8 cellular contexts compared by ENCODE assay signal in genomic region chr11:95337972-95338429, GRCh38.
DNase-seq lines count a peak whose midpoint lies in the region; ATAC-seq, FAIRE-seq and TF ChIP-seq lines count a peak whose summit lies in the region.

No MANE protein-coding gene starts in this region.

- H3K27ac Mint-ChIP-seq in naive thymus-derived CD4-positive, alpha-beta T cell: no peak overlapping the region

- H2AFZ ChIP-seq in PC-9: no peak overlapping the region

- TF ChIP-seq POLR2A in GM12892 (IDR thresholded peaks at IDR 0.05; ENCODE audit: low read depth, low read length): no peak

- no peak overlapping the region for H3K4me3 Mint-ChIP-seq in naive thymus-derived CD4-positive, alpha-beta T cell

- no peaks in the 10 kb centered on the region for H3K27me3 ChIP-seq in naive thymus-derived CD4-positive, alpha-beta T cell (ENCODE audit: control insufficient read depth in 2 of 2, insufficient read depth in 2 of 2, low read length in 2 of 2)
- no peaks in the 10 kb centered on the region for H3K27me3 ChIP-seq in PC-9 (ENCODE audit: insufficient read depth, low read depth)

- H4K20me1 ChIP-seq in PC-9 (ENCODE audit: insufficient read depth): no peaks in the 10 kb centered on the region

- H3K9me3 Mint-ChIP-seq in naive thymus-derived CD4-positive, alpha-beta T cell: no peaks in the 10 kb centered on the region

- ATAC-seq in HG02840 (IDR thresholded peaks at IDR 0.05; ENCODE audit: low FRiP score, unreplicated experiment): peak; percentile 25
- peak; percentile 36 for ATAC-seq in naive thymus-derived CD4-positive, alpha-beta T cell
- no peak for ATAC-seq in GM19328 (IDR thresholded peaks at IDR 0.05; ENCODE audit: unreplicated experiment)

- H3K79me2 ChIP-seq in PC-9 (ENCODE audit: low read depth): no peaks in the 10 kb centered on the region

- H3K36me3 ChIP-seq in naive thymus-derived CD4-positive, alpha-beta T cell (ENCODE audit: control insufficient read depth in 2 of 3, insufficient read depth in 3 of 3, low read length in 3 of 3): no peaks in the 10 kb centered on the region
- no peaks in the 10 kb centered on the region for H3K36me3 ChIP-seq in PC-9 (ENCODE audit: low read depth)

- peak overlapping the region; percentile 66 for H3K27ac ChIP-seq in caudate nucleus (ENCODE audit: low read depth, low read length)
- no peak overlapping the region for H3K27ac ChIP-seq in naive thymus-derived CD4-positive, alpha-beta T cell (ENCODE audit: low read depth, low read length)
- H3K27ac ChIP-seq in PC-9: no peak overlapping the region

- no peaks in the 10 kb centered on the region for H3F3A ChIP-seq in PC-9 (ENCODE audit: insufficient read depth, low read depth)

- TF ChIP-seq CTCF in PC-9 (conservative IDR thresholded peaks at IDR 0.05): no peak

- DNase-seq in GM12892 (ENCODE audit: insufficient read length) (no peak), caudate nucleus (lab: John Stamatoyannopoulos, UW) (no peak), NCI-H748 (lab: John Stamatoyannopoulos, UW; ENCODE audit: unreplicated experiment) (no peak), posterior cingulate gyrus (no peak), PC-9 (no peak)
- DNase-seq in naive thymus-derived CD4-positive, alpha-beta T cell: peak in 1 of 9 donors; percentile 0

- peaks cover 0 to 2% (median 0%) of the 10 kb centered on the region in 5 donors for H3K36me3 Mint-ChIP-seq in naive thymus-derived CD4-positive, alpha-beta T cell

- POLR2A ChIA-PET in naive thymus-derived CD4-positive, alpha-beta T cell (lab: Charles Lee): interaction anchor here (0.7 to 3.4 kb wide), 7 partner anchors 8 to 106 kb away, joined by 3 to 15 read pairs (median 3); partner anchors contain the start of gene SESN3
- POLR2A ChIA-PET in PC-9 (lab: Charles Lee; ENCODE audit: unreplicated experiment): no interaction called here

- intact Hi-C loops in naive thymus-derived CD4-positive, alpha-beta T cell (cut with micrococcal nuclease): loop anchor here (1.0 to 5.0 kb wide), 5 partner anchors 86 to 373 kb away; partner anchors contain the start of gene SESN3 (in 2 of the 2)
- intact Hi-C loops in posterior cingulate gyrus (cut with DNase I): loop anchor here (10.0 kb wide), 1 partner anchor 83 kb away; no protein-coding TSS in a partner anchor
- intact Hi-C loops in PC-9 (cut with micrococcal nuclease; ENCODE audit: unreplicated experiment): no loop called here

- no peak overlapping the region for H3K4me2 ChIP-seq in PC-9

- CTCF ChIA-PET in naive thymus-derived CD4-positive, alpha-beta T cell (lab: Charles Lee): interaction anchor here (0.6 to 1.1 kb wide), 3 partner anchors 245 to 483 kb away, joined by 3 to 11 read pairs (median 3); no protein-coding TSS in a partner anchor
- CTCF ChIA-PET in PC-9 (lab: Charles Lee): no interaction called here

- no peaks in the 10 kb centered on the region for H3K9me3 ChIP-seq in naive thymus-derived CD4-positive, alpha-beta T cell (ENCODE audit: control insufficient read depth in 2 of 3, low read length in 3 of 3)
- no peaks in the 10 kb centered on the region for H3K9me3 ChIP-seq in PC-9 (ENCODE audit: insufficient read depth, low read depth)

- peak; percentile 86 for FAIRE-seq in GM12892 (lab: Jason Lieb, UNC)

- no peak overlapping the region for H3K4me3 ChIP-seq in naive thymus-derived CD4-positive, alpha-beta T cell (ENCODE audit: low read length)
- H3K4me3 ChIP-seq in PC-9: no peak overlapping the region

- BruUV-seq in PC-9 (replicated peaks; lab: Mats Ljungman, UMichigan): no TSS peak

- no peaks in the 10 kb centered on the region for H3K9me2 ChIP-seq in PC-9 (ENCODE audit: insufficient read depth)

- peaks cover 4 to 20% of the 10 kb centered on the region in 2 donors for H3K4me1 ChIP-seq in naive thymus-derived CD4-positive, alpha-beta T cell (ENCODE audit: control insufficient read depth in 2 of 2, insufficient read depth in 2 of 2, low read length in 2 of 2)
- no peaks in the 10 kb centered on the region for H3K4me1 ChIP-seq in PC-9 (replicated peaks; ENCODE audit: insufficient read depth)

- H3K27me3 Mint-ChIP-seq in naive thymus-derived CD4-positive, alpha-beta T cell: no peaks in the 10 kb centered on the region

- peaks cover 0 to 16% (median 0%) of the 10 kb centered on the region in 7 donors for H3K4me1 Mint-ChIP-seq in naive thymus-derived CD4-positive, alpha-beta T cell
